Comparison of ENCODE assay signal across 1 cellular context in the genomic region with DNA sequence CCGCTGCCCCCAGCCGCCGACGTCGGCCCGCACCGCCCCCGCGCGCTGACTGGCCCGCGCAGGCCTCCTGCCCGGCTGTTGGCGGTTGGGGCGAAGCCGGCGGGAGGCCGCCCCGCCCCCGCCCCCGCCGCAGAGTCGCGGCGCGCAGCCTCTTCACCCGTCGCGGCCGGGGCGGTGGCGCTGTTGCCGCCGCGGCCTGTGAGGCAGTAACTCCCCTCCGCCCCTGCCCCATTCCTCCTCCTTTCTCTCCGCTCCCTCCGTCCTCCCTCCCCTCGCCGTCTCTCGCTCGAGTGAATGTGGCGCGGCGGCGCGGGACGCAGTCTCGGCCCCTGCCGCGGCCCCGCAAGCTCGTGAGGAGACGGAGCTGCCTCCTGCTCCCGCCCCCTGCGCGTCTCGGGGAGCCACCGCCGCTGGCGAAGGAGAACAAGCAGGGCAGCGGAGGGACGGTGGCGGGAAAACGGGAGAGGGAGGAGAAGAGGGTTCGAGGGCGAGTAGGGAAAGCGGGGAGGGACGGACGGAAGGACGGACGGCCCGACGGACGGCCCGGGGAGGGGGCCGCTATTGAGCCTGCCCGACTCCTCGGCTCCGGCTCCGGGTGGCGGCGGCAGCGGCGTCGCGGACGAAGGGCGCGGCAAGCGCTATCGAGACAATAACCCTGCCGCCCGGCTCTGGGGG.
TF ChIP-seq lines count a peak whose summit lies in the region.

No MANE protein-coding gene starts in this region.

TF ChIP-seq in HepG2, 621 proteins besides CTCF, POLR2A, EP300 and RAD21 (continued from another document and continues in another):
- TF ChIP-seq, protein P1, sequence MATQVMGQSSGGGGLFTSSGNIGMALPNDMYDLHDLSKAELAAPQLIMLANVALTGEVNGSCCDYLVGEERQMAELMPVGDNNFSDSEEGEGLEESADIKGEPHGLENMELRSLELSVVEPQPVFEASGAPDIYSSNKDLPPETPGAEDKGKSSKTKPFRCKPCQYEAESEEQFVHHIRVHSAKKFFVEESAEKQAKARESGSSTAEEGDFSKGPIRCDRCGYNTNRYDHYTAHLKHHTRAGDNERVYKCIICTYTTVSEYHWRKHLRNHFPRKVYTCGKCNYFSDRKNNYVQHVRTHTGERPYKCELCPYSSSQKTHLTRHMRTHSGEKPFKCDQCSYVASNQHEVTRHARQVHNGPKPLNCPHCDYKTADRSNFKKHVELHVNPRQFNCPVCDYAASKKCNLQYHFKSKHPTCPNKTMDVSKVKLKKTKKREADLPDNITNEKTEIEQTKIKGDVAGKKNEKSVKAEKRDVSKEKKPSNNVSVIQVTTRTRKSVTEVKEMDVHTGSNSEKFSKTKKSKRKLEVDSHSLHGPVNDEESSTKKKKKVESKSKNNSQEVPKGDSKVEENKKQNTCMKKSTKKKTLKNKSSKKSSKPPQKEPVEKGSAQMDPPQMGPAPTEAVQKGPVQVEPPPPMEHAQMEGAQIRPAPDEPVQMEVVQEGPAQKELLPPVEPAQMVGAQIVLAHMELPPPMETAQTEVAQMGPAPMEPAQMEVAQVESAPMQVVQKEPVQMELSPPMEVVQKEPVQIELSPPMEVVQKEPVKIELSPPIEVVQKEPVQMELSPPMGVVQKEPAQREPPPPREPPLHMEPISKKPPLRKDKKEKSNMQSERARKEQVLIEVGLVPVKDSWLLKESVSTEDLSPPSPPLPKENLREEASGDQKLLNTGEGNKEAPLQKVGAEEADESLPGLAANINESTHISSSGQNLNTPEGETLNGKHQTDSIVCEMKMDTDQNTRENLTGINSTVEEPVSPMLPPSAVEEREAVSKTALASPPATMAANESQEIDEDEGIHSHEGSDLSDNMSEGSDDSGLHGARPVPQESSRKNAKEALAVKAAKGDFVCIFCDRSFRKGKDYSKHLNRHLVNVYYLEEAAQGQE (IDR thresholded peaks at IDR 0.05; ENCODE audit: borderline replicate concordance in 1 of 2, low read depth in 1 of 2, low read length in 2 of 2): peak in 1 of 2 experiments; percentile 4; a peak in 1 of 4 replicates
- TF ChIP-seq, protein P2, sequence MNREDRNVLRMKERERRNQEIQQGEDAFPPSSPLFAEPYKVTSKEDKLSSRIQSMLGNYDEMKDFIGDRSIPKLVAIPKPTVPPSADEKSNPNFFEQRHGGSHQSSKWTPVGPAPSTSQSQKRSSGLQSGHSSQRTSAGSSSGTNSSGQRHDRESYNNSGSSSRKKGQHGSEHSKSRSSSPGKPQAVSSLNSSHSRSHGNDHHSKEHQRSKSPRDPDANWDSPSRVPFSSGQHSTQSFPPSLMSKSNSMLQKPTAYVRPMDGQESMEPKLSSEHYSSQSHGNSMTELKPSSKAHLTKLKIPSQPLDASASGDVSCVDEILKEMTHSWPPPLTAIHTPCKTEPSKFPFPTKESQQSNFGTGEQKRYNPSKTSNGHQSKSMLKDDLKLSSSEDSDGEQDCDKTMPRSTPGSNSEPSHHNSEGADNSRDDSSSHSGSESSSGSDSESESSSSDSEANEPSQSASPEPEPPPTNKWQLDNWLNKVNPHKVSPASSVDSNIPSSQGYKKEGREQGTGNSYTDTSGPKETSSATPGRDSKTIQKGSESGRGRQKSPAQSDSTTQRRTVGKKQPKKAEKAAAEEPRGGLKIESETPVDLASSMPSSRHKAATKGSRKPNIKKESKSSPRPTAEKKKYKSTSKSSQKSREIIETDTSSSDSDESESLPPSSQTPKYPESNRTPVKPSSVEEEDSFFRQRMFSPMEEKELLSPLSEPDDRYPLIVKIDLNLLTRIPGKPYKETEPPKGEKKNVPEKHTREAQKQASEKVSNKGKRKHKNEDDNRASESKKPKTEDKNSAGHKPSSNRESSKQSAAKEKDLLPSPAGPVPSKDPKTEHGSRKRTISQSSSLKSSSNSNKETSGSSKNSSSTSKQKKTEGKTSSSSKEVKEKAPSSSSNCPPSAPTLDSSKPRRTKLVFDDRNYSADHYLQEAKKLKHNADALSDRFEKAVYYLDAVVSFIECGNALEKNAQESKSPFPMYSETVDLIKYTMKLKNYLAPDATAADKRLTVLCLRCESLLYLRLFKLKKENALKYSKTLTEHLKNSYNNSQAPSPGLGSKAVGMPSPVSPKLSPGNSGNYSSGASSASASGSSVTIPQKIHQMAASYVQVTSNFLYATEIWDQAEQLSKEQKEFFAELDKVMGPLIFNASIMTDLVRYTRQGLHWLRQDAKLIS (CRISPR knock-in tag; IDR thresholded peaks at IDR 0.05): no peak
- TF ChIP-seq, protein P3, sequence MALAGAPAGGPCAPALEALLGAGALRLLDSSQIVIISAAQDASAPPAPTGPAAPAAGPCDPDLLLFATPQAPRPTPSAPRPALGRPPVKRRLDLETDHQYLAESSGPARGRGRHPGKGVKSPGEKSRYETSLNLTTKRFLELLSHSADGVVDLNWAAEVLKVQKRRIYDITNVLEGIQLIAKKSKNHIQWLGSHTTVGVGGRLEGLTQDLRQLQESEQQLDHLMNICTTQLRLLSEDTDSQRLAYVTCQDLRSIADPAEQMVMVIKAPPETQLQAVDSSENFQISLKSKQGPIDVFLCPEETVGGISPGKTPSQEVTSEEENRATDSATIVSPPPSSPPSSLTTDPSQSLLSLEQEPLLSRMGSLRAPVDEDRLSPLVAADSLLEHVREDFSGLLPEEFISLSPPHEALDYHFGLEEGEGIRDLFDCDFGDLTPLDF (CRISPR knock-in tag; IDR thresholded peaks at IDR 0.05): no peak
- TF ChIP-seq, protein P4, sequence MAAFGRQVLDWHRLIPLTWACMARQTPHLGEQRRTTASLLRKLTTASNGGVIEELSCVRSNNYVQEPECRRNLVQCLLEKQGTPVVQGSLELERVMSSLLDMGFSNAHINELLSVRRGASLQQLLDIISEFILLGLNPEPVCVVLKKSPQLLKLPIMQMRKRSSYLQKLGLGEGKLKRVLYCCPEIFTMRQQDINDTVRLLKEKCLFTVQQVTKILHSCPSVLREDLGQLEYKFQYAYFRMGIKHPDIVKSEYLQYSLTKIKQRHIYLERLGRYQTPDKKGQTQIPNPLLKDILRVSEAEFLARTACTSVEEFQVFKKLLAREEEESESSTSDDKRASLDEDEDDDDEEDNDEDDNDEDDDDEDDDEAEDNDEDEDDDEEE (CRISPR knock-in tag; IDR thresholded peaks at IDR 0.05): no peak
- no peak; the same call in 1 of the 2 replicates for TF ChIP-seq PCBP1 (IDR thresholded peaks at IDR 0.05; ENCODE audit: borderline replicate concordance, low read depth, low read length)
- TF ChIP-seq HDAC2 (CRISPR knock-in tag; IDR thresholded peaks at IDR 0.05): peak; percentile 37; the same call in 1 of the 2 replicates
- no peak for TF ChIP-seq MAF1 (CRISPR knock-in tag; IDR thresholded peaks at IDR 0.05; ENCODE audit: borderline replicate concordance)
- peak; percentile 73; the same call in 1 of the 2 replicates for TF ChIP-seq CENPT (CRISPR knock-in tag; IDR thresholded peaks at IDR 0.05; ENCODE audit: low read depth)
- TF ChIP-seq, protein P5, sequence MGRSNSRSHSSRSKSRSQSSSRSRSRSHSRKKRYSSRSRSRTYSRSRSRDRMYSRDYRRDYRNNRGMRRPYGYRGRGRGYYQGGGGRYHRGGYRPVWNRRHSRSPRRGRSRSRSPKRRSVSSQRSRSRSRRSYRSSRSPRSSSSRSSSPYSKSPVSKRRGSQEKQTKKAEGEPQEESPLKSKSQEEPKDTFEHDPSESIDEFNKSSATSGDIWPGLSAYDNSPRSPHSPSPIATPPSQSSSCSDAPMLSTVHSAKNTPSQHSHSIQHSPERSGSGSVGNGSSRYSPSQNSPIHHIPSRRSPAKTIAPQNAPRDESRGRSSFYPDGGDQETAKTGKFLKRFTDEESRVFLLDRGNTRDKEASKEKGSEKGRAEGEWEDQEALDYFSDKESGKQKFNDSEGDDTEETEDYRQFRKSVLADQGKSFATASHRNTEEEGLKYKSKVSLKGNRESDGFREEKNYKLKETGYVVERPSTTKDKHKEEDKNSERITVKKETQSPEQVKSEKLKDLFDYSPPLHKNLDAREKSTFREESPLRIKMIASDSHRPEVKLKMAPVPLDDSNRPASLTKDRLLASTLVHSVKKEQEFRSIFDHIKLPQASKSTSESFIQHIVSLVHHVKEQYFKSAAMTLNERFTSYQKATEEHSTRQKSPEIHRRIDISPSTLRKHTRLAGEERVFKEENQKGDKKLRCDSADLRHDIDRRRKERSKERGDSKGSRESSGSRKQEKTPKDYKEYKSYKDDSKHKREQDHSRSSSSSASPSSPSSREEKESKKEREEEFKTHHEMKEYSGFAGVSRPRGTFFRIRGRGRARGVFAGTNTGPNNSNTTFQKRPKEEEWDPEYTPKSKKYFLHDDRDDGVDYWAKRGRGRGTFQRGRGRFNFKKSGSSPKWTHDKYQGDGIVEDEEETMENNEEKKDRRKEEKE (IDR thresholded peaks at IDR 0.05): no peak
- no peak; the same call in 1 of the 2 replicates for TF ChIP-seq ZBTB20 (CRISPR knock-in tag; IDR thresholded peaks at IDR 0.05; ENCODE audit: borderline replicate concordance, low read depth)
- no peak for TF ChIP-seq ZNF567 (CRISPR knock-in tag; IDR thresholded peaks at IDR 0.05; ENCODE audit: borderline replicate concordance)
- TF ChIP-seq MXD4 (CRISPR knock-in tag; IDR thresholded peaks at IDR 0.05): no peak
- TF ChIP-seq ZNF747 (CRISPR knock-in tag; IDR thresholded peaks at IDR 0.05; ENCODE audit: borderline replicate concordance): peak; percentile 12; the same call in 1 of the 2 replicates
- no peak for TF ChIP-seq KLF11 (CRISPR knock-in tag; IDR thresholded peaks at IDR 0.05)
- TF ChIP-seq ZNF230 (CRISPR knock-in tag; IDR thresholded peaks at IDR 0.05): no peak
- TF ChIP-seq, protein P6, sequence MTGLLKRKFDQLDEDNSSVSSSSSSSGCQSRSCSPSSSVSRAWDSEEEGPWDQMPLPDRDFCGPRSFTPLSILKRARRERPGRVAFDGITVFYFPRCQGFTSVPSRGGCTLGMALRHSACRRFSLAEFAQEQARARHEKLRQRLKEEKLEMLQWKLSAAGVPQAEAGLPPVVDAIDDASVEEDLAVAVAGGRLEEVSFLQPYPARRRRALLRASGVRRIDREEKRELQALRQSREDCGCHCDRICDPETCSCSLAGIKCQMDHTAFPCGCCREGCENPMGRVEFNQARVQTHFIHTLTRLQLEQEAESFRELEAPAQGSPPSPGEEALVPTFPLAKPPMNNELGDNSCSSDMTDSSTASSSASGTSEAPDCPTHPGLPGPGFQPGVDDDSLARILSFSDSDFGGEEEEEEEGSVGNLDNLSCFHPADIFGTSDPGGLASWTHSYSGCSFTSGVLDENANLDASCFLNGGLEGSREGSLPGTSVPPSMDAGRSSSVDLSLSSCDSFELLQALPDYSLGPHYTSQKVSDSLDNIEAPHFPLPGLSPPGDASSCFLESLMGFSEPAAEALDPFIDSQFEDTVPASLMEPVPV (CRISPR knock-in tag; IDR thresholded peaks at IDR 0.05): 0 out of 2 replicates have a peak, but pooled peaks have one; percentile 16
- TF ChIP-seq ZNF792 (CRISPR knock-in tag; IDR thresholded peaks at IDR 0.05): peak; percentile 91
- no peak for TF ChIP-seq NFIC (IDR thresholded peaks at IDR 0.05; ENCODE audit: low read length)
- TF ChIP-seq POLR2AphosphoS2 (IDR thresholded peaks at IDR 0.05; ENCODE audit: low read depth, low read length): no peak
- TF ChIP-seq, protein P7, sequence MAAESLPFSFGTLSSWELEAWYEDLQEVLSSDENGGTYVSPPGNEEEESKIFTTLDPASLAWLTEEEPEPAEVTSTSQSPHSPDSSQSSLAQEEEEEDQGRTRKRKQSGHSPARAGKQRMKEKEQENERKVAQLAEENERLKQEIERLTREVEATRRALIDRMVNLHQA (CRISPR knock-in tag; IDR thresholded peaks at IDR 0.05): no peak
- TF ChIP-seq ZNF121 (CRISPR knock-in tag; IDR thresholded peaks at IDR 0.05): no peak
- no peak; the same call in 1 of the 2 replicates for TF ChIP-seq ZNF510 (CRISPR knock-in tag; IDR thresholded peaks at IDR 0.05; ENCODE audit: low read depth)
- TF ChIP-seq, protein P8, sequence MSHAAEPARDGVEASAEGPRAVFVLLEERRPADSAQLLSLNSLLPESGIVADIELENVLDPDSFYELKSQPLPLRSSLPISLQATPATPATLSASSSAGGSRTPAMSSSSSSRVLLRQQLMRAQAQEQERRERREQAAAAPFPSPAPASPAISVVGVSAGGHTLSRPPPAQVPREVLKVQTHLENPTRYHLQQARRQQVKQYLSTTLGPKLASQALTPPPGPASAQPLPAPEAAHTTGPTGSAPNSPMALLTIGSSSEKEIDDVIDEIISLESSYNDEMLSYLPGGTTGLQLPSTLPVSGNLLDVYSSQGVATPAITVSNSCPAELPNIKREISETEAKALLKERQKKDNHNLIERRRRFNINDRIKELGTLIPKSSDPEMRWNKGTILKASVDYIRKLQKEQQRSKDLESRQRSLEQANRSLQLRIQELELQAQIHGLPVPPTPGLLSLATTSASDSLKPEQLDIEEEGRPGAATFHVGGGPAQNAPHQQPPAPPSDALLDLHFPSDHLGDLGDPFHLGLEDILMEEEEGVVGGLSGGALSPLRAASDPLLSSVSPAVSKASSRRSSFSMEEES (CRISPR knock-in tag; IDR thresholded peaks at IDR 0.05): no peak
- TF ChIP-seq, protein P9, sequence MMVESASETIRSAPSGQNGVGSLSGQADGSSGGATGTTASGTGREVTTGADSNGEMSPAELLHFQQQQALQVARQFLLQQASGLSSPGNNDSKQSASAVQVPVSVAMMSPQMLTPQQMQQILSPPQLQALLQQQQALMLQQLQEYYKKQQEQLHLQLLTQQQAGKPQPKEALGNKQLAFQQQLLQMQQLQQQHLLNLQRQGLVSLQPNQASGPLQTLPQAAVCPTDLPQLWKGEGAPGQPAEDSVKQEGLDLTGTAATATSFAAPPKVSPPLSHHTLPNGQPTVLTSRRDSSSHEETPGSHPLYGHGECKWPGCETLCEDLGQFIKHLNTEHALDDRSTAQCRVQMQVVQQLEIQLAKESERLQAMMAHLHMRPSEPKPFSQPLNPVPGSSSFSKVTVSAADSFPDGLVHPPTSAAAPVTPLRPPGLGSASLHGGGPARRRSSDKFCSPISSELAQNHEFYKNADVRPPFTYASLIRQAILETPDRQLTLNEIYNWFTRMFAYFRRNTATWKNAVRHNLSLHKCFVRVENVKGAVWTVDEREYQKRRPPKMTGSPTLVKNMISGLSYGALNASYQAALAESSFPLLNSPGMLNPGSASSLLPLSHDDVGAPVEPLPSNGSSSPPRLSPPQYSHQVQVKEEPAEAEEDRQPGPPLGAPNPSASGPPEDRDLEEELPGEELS (CRISPR knock-in tag; IDR thresholded peaks at IDR 0.05): peak; percentile 44; the same call in 1 of the 2 replicates
- TF ChIP-seq, protein P10, sequence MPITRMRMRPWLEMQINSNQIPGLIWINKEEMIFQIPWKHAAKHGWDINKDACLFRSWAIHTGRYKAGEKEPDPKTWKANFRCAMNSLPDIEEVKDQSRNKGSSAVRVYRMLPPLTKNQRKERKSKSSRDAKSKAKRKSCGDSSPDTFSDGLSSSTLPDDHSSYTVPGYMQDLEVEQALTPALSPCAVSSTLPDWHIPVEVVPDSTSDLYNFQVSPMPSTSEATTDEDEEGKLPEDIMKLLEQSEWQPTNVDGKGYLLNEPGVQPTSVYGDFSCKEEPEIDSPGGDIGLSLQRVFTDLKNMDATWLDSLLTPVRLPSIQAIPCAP (CRISPR knock-in tag; IDR thresholded peaks at IDR 0.05; ENCODE audit: low read depth): no peak
- no peak for TF ChIP-seq BRCA1 (CRISPR knock-in tag; IDR thresholded peaks at IDR 0.05)
- TF ChIP-seq, protein P11, sequence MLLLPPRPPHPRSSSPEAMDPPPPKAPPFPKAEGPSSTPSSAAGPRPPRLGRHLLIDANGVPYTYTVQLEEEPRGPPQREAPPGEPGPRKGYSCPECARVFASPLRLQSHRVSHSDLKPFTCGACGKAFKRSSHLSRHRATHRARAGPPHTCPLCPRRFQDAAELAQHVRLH (CRISPR knock-in tag; IDR thresholded peaks at IDR 0.05; ENCODE audit: borderline replicate concordance, low read depth): peak; percentile 25; the same call in 1 of the 2 replicates
- no peak for TF ChIP-seq NR2F6 (IDR thresholded peaks at IDR 0.05)
- TF ChIP-seq NR2F6 (CRISPR knock-in tag; IDR thresholded peaks at IDR 0.05): peak; percentile 20; the same call in 1 of the 2 replicates
- TF ChIP-seq MAZ (IDR thresholded peaks at IDR 0.05; ENCODE audit: borderline replicate concordance, low read depth, low read length): peak; percentile 50; the same call in 1 of the 2 replicates
- TF ChIP-seq MAZ (CRISPR knock-in tag; IDR thresholded peaks at IDR 0.05; ENCODE audit: low read depth): peak; percentile 89
- TF ChIP-seq HNRNPLL (IDR thresholded peaks at IDR 0.05; ENCODE audit: low read depth, low read length, poor library complexity, severe bottlenecking): peak; percentile 80
- TF ChIP-seq ZFX (CRISPR knock-in tag; IDR thresholded peaks at IDR 0.05; ENCODE audit: low read depth): peak; percentile 87
- no peak for TF ChIP-seq ZNF543 (CRISPR knock-in tag; IDR thresholded peaks at IDR 0.05)
